22 cellular contexts compared by ENCODE assay signal in genomic region chr18:27311114-27311513, GRCh38.
"Had no signal": no experiment of that assay in that cellular context is flagged by ENCODE, and none has a peak within 500 bp of the region (broad histone marks: within the 10 kb centered on the region; RNA-seq: fewer than 3 reads in every experiment).

No MANE protein-coding gene starts in this region.

- H3K4me3 ChIP-seq: colonic mucosa, esophagus muscularis mucosa, gastrocnemius medialis, heart right ventricle, left lung, lower lobe of right lung had no signal

- H3K27me3 ChIP-seq: colonic mucosa, esophagus muscularis mucosa, gastrocnemius medialis, heart right ventricle, left lung had no signal

- H3K36me3 ChIP-seq: colonic mucosa, esophagus muscularis mucosa, gastrocnemius medialis, heart right ventricle, left lung, lower lobe of right lung had no signal

- H3K4me1 ChIP-seq: colonic mucosa, left lung, lower lobe of right lung had no signal

- DNase-seq: colonic mucosa; cortex of kidney; effector CD8-positive, alpha-beta T cell; effector memory CD8-positive, alpha-beta T cell; endodermal cell; foreskin melanocyte; gastrocnemius medialis; glutamatergic neuron; head of caudate nucleus; heart right ventricle; hippocampal formation; left cardiac atrium; left lung; left ventricle myocardium superior; lower lobe of right lung; mesenchymal stem cell; midbrain; naive thymus-derived CD4-positive, alpha-beta T cell had no signal

- H3K27ac ChIP-seq: colonic mucosa, esophagus muscularis mucosa, gastrocnemius medialis, heart right ventricle, left lung, lower lobe of right lung had no signal

- FAIRE-seq: endothelial cell of umbilical vein, islet of Langerhans, keratinocyte had no signal

- ATAC-seq: effector memory CD8-positive, alpha-beta T cell; gastrocnemius medialis; heart right ventricle; left cardiac atrium; left lung; left ventricle myocardium superior; lower lobe of right lung; naive thymus-derived CD4-positive, alpha-beta T cell had no signal

- H3K9me3 ChIP-seq: colonic mucosa, esophagus muscularis mucosa, gastrocnemius medialis, lower lobe of right lung had no signal
